8 cellular contexts compared by ENCODE assay signal in the genomic region with DNA sequence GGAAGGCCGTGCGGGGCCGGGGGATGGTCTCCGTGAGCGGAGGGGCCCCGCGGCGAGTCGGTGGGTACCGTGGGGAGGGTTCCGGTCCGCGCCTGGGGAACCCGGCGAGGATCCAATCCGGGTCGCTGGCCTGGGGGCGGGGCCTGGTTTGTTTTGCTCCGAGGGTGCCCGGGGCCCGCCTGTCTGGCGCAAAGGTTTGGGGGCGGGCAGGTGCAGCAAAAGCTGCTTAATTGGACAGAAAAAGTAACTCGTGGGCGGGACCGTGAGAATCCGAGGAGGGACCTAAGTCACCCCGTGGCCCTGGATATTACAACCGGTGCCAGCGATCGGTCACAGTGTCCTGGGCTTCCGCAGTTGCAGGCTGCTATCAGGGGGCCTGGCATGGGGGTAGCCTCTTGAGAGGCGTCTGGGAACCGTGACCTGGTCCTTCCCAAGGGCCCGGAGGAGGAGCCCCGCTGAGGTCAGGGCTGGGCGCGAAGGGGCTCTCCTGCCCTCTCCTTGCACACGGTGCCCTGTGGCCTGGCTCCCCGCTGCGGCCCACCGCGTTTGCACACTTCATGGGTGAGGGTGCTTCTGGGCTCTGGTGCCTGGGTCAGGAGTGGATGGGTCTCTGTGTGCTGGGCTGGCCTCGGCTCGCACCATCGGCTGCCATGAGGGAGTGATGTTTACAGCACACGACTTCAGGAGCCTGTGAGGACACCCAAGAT. TPM values are rescaled to one million over a fixed set of nuclear protein-coding genes. Genes with fewer than 3 reads are reported as not detected.
DNase-seq lines count a peak whose midpoint lies in the region; ATAC-seq lines count a peak whose summit lies in the region.

No MANE protein-coding gene starts in this region.

- H3K79me1 ChIP-seq in mesenchymal stem cell (replicated peaks; ENCODE audit: low read length, poor library complexity, severe bottlenecking), result peaks cover 20% of the 10 kb centered on the region

- no peaks in the 10 kb centered on the region for H3K27me3 Mint-ChIP-seq in activated CD8-positive, alpha-beta T cell treated with anti-CD3 and anti-CD28 coated beads, Interleukin-2, amount 10 ng/mL, durations not matched to agents 7 days and 5 days (ENCODE audit: low read depth)

- H3K9ac ChIP-seq in mesenchymal stem cell (ENCODE audit: low read length), result peak overlapping the region; percentile 97

- ATAC-seq in HG03378 (IDR thresholded peaks at IDR 0.05; ENCODE audit: unreplicated experiment), result peak; percentile 54
- ATAC-seq in activated CD8-positive, alpha-beta T cell treated with anti-CD3 and anti-CD28 coated beads, Interleukin-2, amount 10 ng/mL, durations not matched to agents 7 days and 5 days, result peak; percentile 77

- no peak overlapping the region for H3K23ac ChIP-seq in mesenchymal stem cell (ENCODE audit: low read length in 2 of 2)

- peak overlapping the region in 1 of 2 experiments; percentile 86 for H3K18ac ChIP-seq in mesenchymal stem cell (ENCODE audit: low read depth in 1 of 2, low read length in 2 of 2)

- CTCF ChIA-PET in activated CD8-positive, alpha-beta T cell treated with anti-CD3 and anti-CD28 coated beads, Interleukin-2, amount 10 ng/mL, durations not matched to agents 7 days and 5 days (lab: Charles Lee), result interaction anchor here (0.8 to 1.6 kb wide), 5 partner anchors 9 to 23 kb away, joined by 3 to 9 read pairs (median 4); a partner anchor contains a TSS

- peak overlapping the region in 1 of 2 experiments; percentile 63 for H3K14ac ChIP-seq in mesenchymal stem cell (ENCODE audit: low read length in 2 of 2)

- no peak overlapping the region for H2BK5ac ChIP-seq in mesenchymal stem cell (ENCODE audit: low read depth, low read length, poor library complexity, severe bottlenecking)

- no peak overlapping the region for H2AK5ac ChIP-seq in mesenchymal stem cell (ENCODE audit: low read length, severe bottlenecking)

- H4K91ac ChIP-seq in mesenchymal stem cell (ENCODE audit: low read length), result no peak overlapping the region

- H4K8ac ChIP-seq in mesenchymal stem cell (ENCODE audit: low read length), result peak overlapping the region; percentile 53

- 12% methylated on average over 46 of the region's 47 CpGs for WGBS in mesenchymal stem cell

- H2BK15ac ChIP-seq in mesenchymal stem cell (ENCODE audit: low read depth, poor library complexity, severe bottlenecking), result no peak overlapping the region

- H3K4me1 ChIP-seq in mesenchymal stem cell (ENCODE audit: control insufficient read depth, insufficient read depth, low read depth, low read length), result peaks cover 37% of the 10 kb centered on the region

- H2AFZ ChIP-seq in mesenchymal stem cell (ENCODE audit: low read depth, low read length), result no peak overlapping the region

- DNase-seq in AML-193 (lab: John Stamatoyannopoulos, UW) (peak; percentile 87 to 89), GM19238 (ENCODE audit: insufficient read length, low spot score) (peak; percentile 96), NCI-H82 treated with DMSO at 0.1 percent for 48 hours (lab: John Stamatoyannopoulos, UW; ENCODE audit: unreplicated experiment) (peak; percentile 24), mesenchymal stem cell (peak; percentile 80)
- DNase-seq in activated CD8-positive, alpha-beta T cell treated with anti-CD3 and anti-CD28 coated beads, Interleukin-2, amount 10 ng/mL, durations not matched to agents 7 days and 5 days, result peak; percentile 97
- DNase-seq in effector CD4-positive, alpha-beta T cell, result peak; percentile 95
- peak; percentile 88 for DNase-seq in stimulated activated CD8-positive, alpha-beta memory T cell treated with anti-CD3 and anti-CD28 coated beads, Interleukin-12 subunit alpha, Interleukin-12 subunit beta, amount 100 ng/mL, for 24 hours (ENCODE audit: extremely low read depth)

- no peaks in the 10 kb centered on the region for H3K9me3 Mint-ChIP-seq in activated CD8-positive, alpha-beta T cell treated with anti-CD3 and anti-CD28 coated beads, Interleukin-2, amount 10 ng/mL, durations not matched to agents 7 days and 5 days (ENCODE audit: insufficient read depth)

- POLR2A ChIA-PET in activated CD8-positive, alpha-beta T cell treated with anti-CD3 and anti-CD28 coated beads, Interleukin-2, amount 10 ng/mL, durations not matched to agents 7 days and 5 days (lab: Charles Lee), result interaction anchor here (0.6 to 2.9 kb wide), 7 partner anchors 10 to 24 kb away, joined by 3 to 31 read pairs (median 9); a partner anchor contains a TSS

- peak overlapping the region; percentile 80 for H3K4me3 Mint-ChIP-seq in activated CD8-positive, alpha-beta T cell treated with anti-CD3 and anti-CD28 coated beads, Interleukin-2, amount 10 ng/mL, durations not matched to agents 7 days and 5 days

- peaks cover 19 to 51% of the 10 kb centered on the region in 2 experiments for H3K36me3 ChIP-seq in mesenchymal stem cell (ENCODE audit: control insufficient read depth in 1 of 2, insufficient read depth in 2 of 2, low read depth in 1 of 2, low read length in 2 of 2)

- H3K4me1 Mint-ChIP-seq in activated CD8-positive, alpha-beta T cell treated with anti-CD3 and anti-CD28 coated beads, Interleukin-2, amount 10 ng/mL, durations not matched to agents 7 days and 5 days (ENCODE audit: low read depth), result peaks cover 17% of the 10 kb centered on the region

- no peak overlapping the region for H3K4ac ChIP-seq in mesenchymal stem cell (ENCODE audit: low read depth in 1 of 2, low read length in 2 of 2)

- no peak overlapping the region for H3K27ac ChIP-seq in mesenchymal stem cell (ENCODE audit: low read length, poor library complexity, severe bottlenecking)

- H3K4me2 ChIP-seq in mesenchymal stem cell (ENCODE audit: low read length, poor library complexity, severe bottlenecking), result peak overlapping the region; percentile 55

- no peaks in the 10 kb centered on the region for H3K9me3 ChIP-seq in mesenchymal stem cell (ENCODE audit: control insufficient read depth, low read length)

- peaks cover 9% of the 10 kb centered on the region for H3K36me3 Mint-ChIP-seq in activated CD8-positive, alpha-beta T cell treated with anti-CD3 and anti-CD28 coated beads, Interleukin-2, amount 10 ng/mL, durations not matched to agents 7 days and 5 days (ENCODE audit: low read depth)

- no peak overlapping the region for H2BK12ac ChIP-seq in mesenchymal stem cell (ENCODE audit: low read length in 2 of 2)

- peak overlapping the region; percentile 78 for H3K27ac Mint-ChIP-seq in activated CD8-positive, alpha-beta T cell treated with anti-CD3 and anti-CD28 coated beads, Interleukin-2, amount 10 ng/mL, durations not matched to agents 7 days and 5 days

- H3K27me3 ChIP-seq in mesenchymal stem cell (ENCODE audit: control insufficient read depth in 1 of 2, insufficient read depth in 1 of 2, low read length in 2 of 2), result no peaks in the 10 kb centered on the region

- H3K4me3 ChIP-seq in mesenchymal stem cell (ENCODE audit: insufficient read depth in 1 of 2, low read depth in 1 of 2, low read length in 2 of 2), result peak overlapping the region; percentile 93

- H2BK120ac ChIP-seq in mesenchymal stem cell (ENCODE audit: low read depth, low read length), result peak overlapping the region; percentile 71

RNA-seq across cellular contexts. Expression of a gene that starts 1.4 kb away (rescaled TPM):
- total RNA-seq in activated CD8-positive, alpha-beta T cell treated with anti-CD3 and anti-CD28 coated beads, Interleukin-2, amount 10 ng/mL, durations not matched to agents 7 days and 5 days, result 10 to 100 TPM; 67.3 to 76.6 TPM
- 30.6 TPM for polyA plus RNA-seq in mesenchymal stem cell (2013, experiment 1 of 2)
- 30.0 TPM for polyA plus RNA-seq in mesenchymal stem cell (2013, experiment 2 of 2)

RNA-seq across cellular contexts. Expression of a gene that starts 7.6 kb away (rescaled TPM):
- 10 to 100 TPM; 17.2 to 18.7 TPM for total RNA-seq in activated CD8-positive, alpha-beta T cell treated with anti-CD3 and anti-CD28 coated beads, Interleukin-2, amount 10 ng/mL, durations not matched to agents 7 days and 5 days
- polyA plus RNA-seq in mesenchymal stem cell (2013, experiment 1 of 2), result 0.58 TPM
- polyA plus RNA-seq in mesenchymal stem cell (2013, experiment 2 of 2), result 0.34 TPM

RNA-seq across cellular contexts. Expression of a gene that starts 10.3 kb away (rescaled TPM):
- total RNA-seq in activated CD8-positive, alpha-beta T cell treated with anti-CD3 and anti-CD28 coated beads, Interleukin-2, amount 10 ng/mL, durations not matched to agents 7 days and 5 days, result 1,000 to 10,000 TPM; 2,268 to 2,338 TPM
- polyA plus RNA-seq in mesenchymal stem cell (2013, experiment 1 of 2), result 3,881 TPM
- 4,036 TPM for polyA plus RNA-seq in mesenchymal stem cell (2013, experiment 2 of 2)

RNA-seq across cellular contexts. Expression of a gene that starts 12.7 kb away (rescaled TPM):
- total RNA-seq in activated CD8-positive, alpha-beta T cell treated with anti-CD3 and anti-CD28 coated beads, Interleukin-2, amount 10 ng/mL, durations not matched to agents 7 days and 5 days, result 10 to 100 TPM; 27.0 to 29.7 TPM
- polyA plus RNA-seq in mesenchymal stem cell (2013, experiment 1 of 2), result 315 TPM
- 301 TPM for polyA plus RNA-seq in mesenchymal stem cell (2013, experiment 2 of 2)

RNA-seq across cellular contexts. Expression of a gene that starts 15.1 kb away (rescaled TPM):
- total RNA-seq in activated CD8-positive, alpha-beta T cell treated with anti-CD3 and anti-CD28 coated beads, Interleukin-2, amount 10 ng/mL, durations not matched to agents 7 days and 5 days, result 10 to 100 TPM; 59.3 to 60.5 TPM
- 8.3 TPM for polyA plus RNA-seq in mesenchymal stem cell (2013, experiment 1 of 2)
- 9.2 TPM for polyA plus RNA-seq in mesenchymal stem cell (2013, experiment 2 of 2)

Comparison
In these comparisons a context has a peak if more than half of its experiments do, and no peak if none do; other contexts are left out.
1. DNase-seq: peak in every context shown above with its lines; median percentile 97 in activated CD8-positive, alpha-beta T cell treated with anti-CD3 and anti-CD28 coated beads, Interleukin-2, amount 10 ng/mL, durations not matched to agents 7 days and 5 days; 96 in GM19238; 95 in effector CD4-positive, alpha-beta T cell; 88 in AML-193; 88 in stimulated activated CD8-positive, alpha-beta memory T cell treated with anti-CD3 and anti-CD28 coated beads, Interleukin-12 subunit alpha, Interleukin-12 subunit beta, amount 100 ng/mL, for 24 hours; 80 in mesenchymal stem cell; 24 in NCI-H82 treated with DMSO at 0.1 percent for 48 hours.